Comparison of ENCODE assay signal across 35 cellular contexts in the genomic region with DNA sequence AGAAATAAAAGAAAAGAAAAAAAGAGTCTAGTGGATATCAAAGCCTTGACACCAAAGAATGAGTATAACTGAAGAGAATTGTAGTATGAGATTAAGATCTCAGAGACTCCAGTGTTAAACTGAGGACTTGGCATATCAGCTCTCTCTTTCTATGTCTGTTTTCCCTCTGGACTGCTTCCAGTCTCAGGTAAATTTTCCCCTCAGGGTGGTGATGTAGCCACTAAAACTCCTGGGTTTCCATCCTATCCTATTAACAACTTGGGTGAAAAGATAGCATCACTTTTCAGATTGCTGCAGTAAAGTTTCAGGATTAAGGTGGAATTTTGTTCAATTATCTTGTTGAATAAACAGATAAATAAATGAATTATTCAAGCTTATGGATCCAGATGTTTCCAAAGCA.
"Had no signal": no experiment of that assay in that cellular context is flagged by ENCODE, and none has a peak within 500 bp of the region (broad histone marks: within the 10 kb centered on the region; RNA-seq: fewer than 3 reads in every experiment).

No MANE protein-coding gene starts in this region.

- H3K4me3 ChIP-seq: ascending aorta, cardiac muscle cell had no signal

- H3K9me3 Mint-ChIP-seq: activated B cell treated with CpG ODN at 0.5 μM for 24 hours; activated CD4-positive, alpha-beta memory T cell treated with anti-CD3 and anti-CD28 coated beads for 36 hours; activated CD4-positive, alpha-beta T cell treated with anti-CD3 and anti-CD28 coated beads, Interleukin-2, amount 10 ng/mL, durations not matched to agents 24 days and 14 days; activated CD8-positive, alpha-beta T cell treated with anti-CD3 and anti-CD28 coated beads for 36 hours; activated naive CD4-positive, alpha-beta T cell treated with anti-CD3 and anti-CD28 coated beads, Interleukin-2, amount 10 ng/mL, durations not matched to agents 7 days and 5 days; activated naive CD4-positive, alpha-beta T cell treated with anti-CD3 and anti-CD28 coated beads, Interleukin-2, amount 50 U/mL, for 24 hours; activated naive CD8-positive, alpha-beta T cell treated with anti-CD3 and anti-CD28 coated beads, Interleukin-2, amount 10 ng/mL, durations not matched to agents 7 days and 5 days; activated naive CD8-positive, alpha-beta T cell treated with anti-CD3 and anti-CD28 coated beads, Interleukin-2, amount 50 U/mL, for 24 hours; activated T-cell treated with anti-CD3 and anti-CD28 coated beads, Interleukin-2, amount 50 U/mL, for 4 hours; activated T-cell treated with anti-CD3 and anti-CD28 coated beads, Interleukin-2, amount 50 U/mL, for 72 hours; activated T-helper 1 cell treated with anti-CD3 and anti-CD28 coated beads, Interleukin-12 subunit alpha, Interleukin-12 subunit beta, Interleukin-2, Interleukin-4 antibody, amounts not matched to agents 30 ng/mL and 10 ng/mL and 1 ng/mL, durations not matched to agents 14 hours and 24 hours and 36 hours; activated T-helper 17 cell treated with anti-CD3 and anti-CD28 coated beads, Interleukin-2, amount 50 U/mL, for 72 hours; brain; central memory CD8-positive, alpha-beta T cell; T-cell; T-helper 2 cell treated with Interferon-gamma antibody and Interleukin-4, amounts not matched to agents 5 μg/mL and 100 μg/mL, for 36 hours had no signal

- DNase-seq: activated B cell treated with CpG ODN at 0.5 μM for 24 hours; activated CD4-positive, alpha-beta memory T cell treated with anti-CD3 and anti-CD28 coated beads for 36 hours; activated CD4-positive, alpha-beta T cell treated with anti-CD3 and anti-CD28 coated beads for 4 hours; activated CD4-positive, alpha-beta T cell treated with anti-CD3 and anti-CD28 coated beads, Interleukin-2, amount 10 ng/mL, durations not matched to agents 24 days and 14 days; activated CD4-positive, alpha-beta T cell treated with anti-CD3 and anti-CD28 coated beads, Interleukin-2, amount 50 U/mL, for 1 hour; activated CD4-positive, alpha-beta T cell treated with anti-CD3 and anti-CD28 coated beads, Interleukin-2, amount 50 U/mL, for 4 hours; activated CD4-positive, CD25-positive, alpha-beta regulatory T cell treated with anti-CD3 and anti-CD28 coated beads, Interleukin-2, amount 50 U/mL, for 72 hours; activated CD8-positive, alpha-beta memory T cell treated with anti-CD3 and anti-CD28 coated beads, Interleukin-2, amount 50 U/mL, for 4 hours; activated CD8-positive, alpha-beta T cell treated with anti-CD3 and anti-CD28 coated beads for 36 hours; activated effector memory CD4-positive, alpha-beta T cell treated with anti-CD3 and anti-CD28 coated beads, Interleukin-2, amount 50 U/mL, for 16 hours; activated naive CD4-positive, alpha-beta T cell treated with anti-CD3 and anti-CD28 coated beads, Interleukin-2, amount 10 ng/mL, durations not matched to agents 7 days and 5 days; activated naive CD4-positive, alpha-beta T cell treated with Interleukin-2 at 50 U/mL for 16 hours; activated naive CD8-positive, alpha-beta T cell treated with anti-CD3 and anti-CD28 coated beads, Interleukin-2, amount 10 ng/mL, durations not matched to agents 7 days and 5 days; activated naive CD8-positive, alpha-beta T cell treated with anti-CD3 and anti-CD28 coated beads, Interleukin-2, amount 50 U/mL, for 24 hours; activated T-cell treated with anti-CD3 and anti-CD28 coated beads for 4 hours; activated T-cell treated with anti-CD3 and anti-CD28 coated beads, Interleukin-2, amount 50 U/mL, for 1 hour; activated T-cell treated with anti-CD3 and anti-CD28 coated beads, Interleukin-2, amount 50 U/mL, for 4 hours; activated T-cell treated with anti-CD3 and anti-CD28 coated beads, Interleukin-2, amount 50 U/mL, for 72 hours; amygdala; anterior cingulate cortex; caudate nucleus; cerebellar nuclear complex; T-cell; T-helper 2 cell; T-helper 9 cell had no signal

- H3K36me3 ChIP-seq: cardiac muscle cell had no signal

- H3K36me3 Mint-ChIP-seq: activated CD4-positive, alpha-beta memory T cell treated with anti-CD3 and anti-CD28 coated beads for 36 hours; activated naive CD4-positive, alpha-beta T cell treated with anti-CD3 and anti-CD28 coated beads, Interleukin-2, amount 10 ng/mL, durations not matched to agents 7 days and 5 days; activated naive CD4-positive, alpha-beta T cell treated with anti-CD3 and anti-CD28 coated beads, Interleukin-2, amount 50 U/mL, for 24 hours had no signal

- H3K9me3 ChIP-seq: ascending aorta had no signal

- H3K27me3 Mint-ChIP-seq: activated B cell treated with CpG ODN at 0.5 μM for 24 hours; activated CD4-positive, alpha-beta memory T cell treated with anti-CD3 and anti-CD28 coated beads for 36 hours; activated CD4-positive, alpha-beta T cell treated with anti-CD3 and anti-CD28 coated beads, Interleukin-2, amount 10 ng/mL, durations not matched to agents 24 days and 14 days; activated CD8-positive, alpha-beta T cell treated with anti-CD3 and anti-CD28 coated beads for 36 hours; activated naive CD4-positive, alpha-beta T cell treated with anti-CD3 and anti-CD28 coated beads, Interleukin-2, amount 10 ng/mL, durations not matched to agents 7 days and 5 days; activated naive CD4-positive, alpha-beta T cell treated with anti-CD3 and anti-CD28 coated beads, Interleukin-2, amount 50 U/mL, for 24 hours; activated naive CD8-positive, alpha-beta T cell; activated naive CD8-positive, alpha-beta T cell treated with anti-CD3 and anti-CD28 coated beads, Interleukin-2, amount 10 ng/mL, durations not matched to agents 7 days and 5 days; activated naive CD8-positive, alpha-beta T cell treated with anti-CD3 and anti-CD28 coated beads, Interleukin-2, amount 50 U/mL, for 24 hours; activated T-helper 17 cell treated with anti-CD3 and anti-CD28 coated beads, Interleukin-2, amount 50 U/mL, for 72 hours; central memory CD8-positive, alpha-beta T cell; T-cell had no signal

- H3K4me3 Mint-ChIP-seq: activated B cell treated with CpG ODN at 0.5 μM for 24 hours; activated CD4-positive, alpha-beta memory T cell treated with anti-CD3 and anti-CD28 coated beads for 36 hours; activated CD4-positive, alpha-beta T cell treated with anti-CD3 and anti-CD28 coated beads, Interleukin-2, amount 10 ng/mL, durations not matched to agents 24 days and 14 days; activated CD8-positive, alpha-beta T cell treated with anti-CD3 and anti-CD28 coated beads for 36 hours; activated naive CD4-positive, alpha-beta T cell treated with anti-CD3 and anti-CD28 coated beads, Interleukin-2, amount 10 ng/mL, durations not matched to agents 7 days and 5 days; activated naive CD4-positive, alpha-beta T cell treated with anti-CD3 and anti-CD28 coated beads, Interleukin-2, amount 50 U/mL, for 24 hours; activated naive CD8-positive, alpha-beta T cell; activated naive CD8-positive, alpha-beta T cell treated with anti-CD3 and anti-CD28 coated beads, Interleukin-2, amount 10 ng/mL, durations not matched to agents 7 days and 5 days; activated naive CD8-positive, alpha-beta T cell treated with anti-CD3 and anti-CD28 coated beads, Interleukin-2, amount 50 U/mL, for 24 hours; activated T-cell treated with anti-CD3 and anti-CD28 coated beads, Interleukin-2, amount 50 U/mL, for 4 hours; activated T-cell treated with anti-CD3 and anti-CD28 coated beads, Interleukin-2, amount 50 U/mL, for 72 hours; activated T-helper 1 cell treated with anti-CD3 and anti-CD28 coated beads, Interleukin-12 subunit alpha, Interleukin-12 subunit beta, Interleukin-2, Interleukin-4 antibody, amounts not matched to agents 30 ng/mL and 10 ng/mL and 1 ng/mL, durations not matched to agents 14 hours and 24 hours and 36 hours; activated T-helper 17 cell treated with anti-CD3 and anti-CD28 coated beads, Interleukin-2, amount 50 U/mL, for 72 hours; brain; central memory CD8-positive, alpha-beta T cell; T-cell; T-helper 2 cell treated with Interferon-gamma antibody and Interleukin-4, amounts not matched to agents 5 μg/mL and 100 μg/mL, for 36 hours had no signal

- H3K4me1 Mint-ChIP-seq: activated B cell treated with CpG ODN at 0.5 μM for 24 hours; activated CD4-positive, alpha-beta T cell treated with anti-CD3 and anti-CD28 coated beads, Interleukin-2, amount 10 ng/mL, durations not matched to agents 24 days and 14 days; activated naive CD4-positive, alpha-beta T cell treated with anti-CD3 and anti-CD28 coated beads, Interleukin-2, amount 10 ng/mL, durations not matched to agents 7 days and 5 days; activated naive CD4-positive, alpha-beta T cell treated with anti-CD3 and anti-CD28 coated beads, Interleukin-2, amount 50 U/mL, for 24 hours; activated naive CD8-positive, alpha-beta T cell treated with anti-CD3 and anti-CD28 coated beads, Interleukin-2, amount 50 U/mL, for 24 hours; activated T-helper 17 cell treated with anti-CD3 and anti-CD28 coated beads, Interleukin-2, amount 50 U/mL, for 72 hours; brain; central memory CD8-positive, alpha-beta T cell; T-cell had no signal

- H3K4me1 ChIP-seq: ascending aorta had no signal

- H3K27ac ChIP-seq: ascending aorta, cardiac muscle cell, VCaP had no signal

- H3K27me3 ChIP-seq: ascending aorta, cardiac muscle cell had no signal

- H3K27ac Mint-ChIP-seq: activated B cell treated with CpG ODN at 0.5 μM for 24 hours; activated CD4-positive, alpha-beta memory T cell treated with anti-CD3 and anti-CD28 coated beads for 36 hours; activated CD4-positive, alpha-beta T cell treated with anti-CD3 and anti-CD28 coated beads, Interleukin-2, amount 10 ng/mL, durations not matched to agents 24 days and 14 days; activated CD8-positive, alpha-beta T cell treated with anti-CD3 and anti-CD28 coated beads for 36 hours; activated naive CD4-positive, alpha-beta T cell treated with anti-CD3 and anti-CD28 coated beads, Interleukin-2, amount 50 U/mL, for 24 hours; activated naive CD8-positive, alpha-beta T cell; activated naive CD8-positive, alpha-beta T cell treated with anti-CD3 and anti-CD28 coated beads, Interleukin-2, amount 10 ng/mL, durations not matched to agents 7 days and 5 days; activated naive CD8-positive, alpha-beta T cell treated with anti-CD3 and anti-CD28 coated beads, Interleukin-2, amount 50 U/mL, for 24 hours; activated T-cell treated with anti-CD3 and anti-CD28 coated beads, Interleukin-2, amount 50 U/mL, for 72 hours; activated T-helper 1 cell treated with anti-CD3 and anti-CD28 coated beads, Interleukin-12 subunit alpha, Interleukin-12 subunit beta, Interleukin-2, Interleukin-4 antibody, amounts not matched to agents 30 ng/mL and 10 ng/mL and 1 ng/mL, durations not matched to agents 14 hours and 24 hours and 36 hours; activated T-helper 17 cell treated with anti-CD3 and anti-CD28 coated beads, Interleukin-2, amount 50 U/mL, for 72 hours; T-cell; T-helper 2 cell treated with Interferon-gamma antibody and Interleukin-4, amounts not matched to agents 5 μg/mL and 100 μg/mL, for 36 hours had no signal

- ATAC-seq: activated CD8-positive, alpha-beta T cell treated with anti-CD3 and anti-CD28 coated beads for 36 hours; activated naive CD8-positive, alpha-beta T cell treated with anti-CD3 and anti-CD28 coated beads, Interleukin-2, amount 50 U/mL, for 24 hours; activated T-cell treated with anti-CD3 and anti-CD28 coated beads, Interleukin-2, amount 50 U/mL, for 4 hours; activated T-cell treated with anti-CD3 and anti-CD28 coated beads, Interleukin-2, amount 50 U/mL, for 72 hours; activated T-helper 17 cell treated with anti-CD3 and anti-CD28 coated beads, Interleukin-2, amount 50 U/mL, for 72 hours; T-cell had no signal
